8 cellular contexts compared by ENCODE assay signal in genomic region chr16:31713071-31713944, GRCh38.
DNase-seq lines count a peak whose midpoint lies in the region; TF ChIP-seq lines count a peak whose summit lies in the region.

No MANE protein-coding gene starts in this region.

- H3K9me3 Mint-ChIP-seq in neural progenitor cell = peaks cover 42% of the 10 kb centered on the region

- no peaks in the 10 kb centered on the region for H3K9me2 ChIP-seq in MM.1S (replicated peaks; ENCODE audit: insufficient read depth, low read length)

- H3K4me1 Mint-ChIP-seq in neural progenitor cell = peaks cover 15% of the 10 kb centered on the region

- H3K9me3 ChIP-seq in MM.1S (replicated peaks; ENCODE audit: insufficient read depth, low read length) = no peaks in the 10 kb centered on the region
- H3K9me3 ChIP-seq in neural progenitor cell (ENCODE audit: low read depth) = no peaks in the 10 kb centered on the region
- no peaks in the 10 kb centered on the region for H3K9me3 ChIP-seq in stomach smooth muscle (ENCODE audit: control insufficient read depth in 2 of 2, low read length in 2 of 2)

- H3K27me3 Mint-ChIP-seq in neural progenitor cell (ENCODE audit: insufficient read depth, low read depth) = peaks cover 16% of the 10 kb centered on the region

- H3K36me3 Mint-ChIP-seq in neural progenitor cell = peaks cover 52% of the 10 kb centered on the region

- no peaks in the 10 kb centered on the region for H3F3A ChIP-seq in MM.1S (ENCODE audit: insufficient read depth, low read length)
- H3F3A ChIP-seq in neural progenitor cell (ENCODE audit: low read depth) = peaks cover 22% of the 10 kb centered on the region

- no peaks in the 10 kb centered on the region for H3K4me1 ChIP-seq in MM.1S (ENCODE audit: low read length)
- H3K4me1 ChIP-seq in neural progenitor cell = peaks cover 13% of the 10 kb centered on the region
- peaks cover 13% of the 10 kb centered on the region for H3K4me1 ChIP-seq in stomach smooth muscle (ENCODE audit: control insufficient read depth, insufficient read depth, low read length)

- H3K4me3 Mint-ChIP-seq in neural progenitor cell = peak overlapping the region; percentile 100

- H2AFZ ChIP-seq in MM.1S (ENCODE audit: low read length) (peak overlapping the region; percentile 89), neural progenitor cell (replicated peaks) (peak overlapping the region; percentile 61)

- H3K9ac ChIP-seq in MM.1S (ENCODE audit: low read length) = peak overlapping the region; percentile 80
- peak overlapping the region; percentile 87 for H3K9ac ChIP-seq in neural progenitor cell
- H3K9ac ChIP-seq in stomach smooth muscle (ENCODE audit: low read length in 2 of 2) = peak overlapping the region; percentile 98 to 99

- no peak for TF ChIP-seq CTCF in MM.1S (IDR thresholded peaks at IDR 0.05; ENCODE audit: low read length)
- TF ChIP-seq CTCF in neural progenitor cell (IDR thresholded peaks at IDR 0.05) = peak; percentile 4

- H3K4me3 ChIP-seq in MM.1S (ENCODE audit: low read length) = peak overlapping the region; percentile 76
- peak overlapping the region; percentile 83 for H3K4me3 ChIP-seq in neural progenitor cell
- H3K4me3 ChIP-seq in stomach smooth muscle (ENCODE audit: low read length in 2 of 2) = peak overlapping the region; percentile 96

- DNase-seq in GDM1 (lab: John Stamatoyannopoulos, UW) = peak; percentile 85
- DNase-seq in HCEC 1CT = peak; percentile 87
- DNase-seq in MM.1S = peak; percentile 93
- DNase-seq in SIG-M5 treated with dmso at 0.1 percent for 504 hours (lab: John Stamatoyannopoulos, UW; ENCODE audit: unreplicated experiment) = peak; percentile 89
- DNase-seq in activated naive CD4-positive, alpha-beta T cell (lab: John Stamatoyannopoulos, UW) = peak; percentile 64 to 82 (median 80)
- peak; percentile 83 for DNase-seq in foreskin melanocyte
- DNase-seq in neural progenitor cell (ENCODE audit: low spot score) = peak; percentile 95

- H3K36me3 ChIP-seq in MM.1S (replicated peaks; ENCODE audit: insufficient read depth, low read length) (no peaks in the 10 kb centered on the region), neural progenitor cell (no peaks in the 10 kb centered on the region), stomach smooth muscle (ENCODE audit: control insufficient read depth in 2 of 2, insufficient read depth in 2 of 2, low read length in 2 of 2) (peaks cover 0 to 5% of the 10 kb centered on the region in 2 donors)

- H4K20me1 ChIP-seq in MM.1S (ENCODE audit: insufficient read depth, low read length) (no peaks in the 10 kb centered on the region), neural progenitor cell (ENCODE audit: low read depth) (peaks cover 10% of the 10 kb centered on the region)

- H3K27ac ChIP-seq in MM.1S (ENCODE audit: low read length) (peak overlapping the region; percentile 44; the same call in 1 of the 2 replicates), neural progenitor cell (peak overlapping the region; percentile 89), stomach smooth muscle (ENCODE audit: low read length) (peak overlapping the region; percentile 91)

- H3K27me3 ChIP-seq in MM.1S (replicated peaks; ENCODE audit: insufficient read depth, low read length) (no peaks in the 10 kb centered on the region), neural progenitor cell (no peaks in the 10 kb centered on the region), stomach smooth muscle (ENCODE audit: control insufficient read depth in 1 of 2, insufficient read depth in 2 of 2, low read length in 2 of 2) (no peaks in the 10 kb centered on the region)

- H3K4me2 ChIP-seq in MM.1S (ENCODE audit: low read depth, low read length) (peak overlapping the region; percentile 63), neural progenitor cell (peak overlapping the region; percentile 97)

- H3K27ac Mint-ChIP-seq in neural progenitor cell = peak overlapping the region; percentile 100

- peaks cover 3% of the 10 kb centered on the region; the same call in 1 of the 2 replicates for H3K79me2 ChIP-seq in MM.1S (ENCODE audit: low read length)
- peaks cover 46% of the 10 kb centered on the region for H3K79me2 ChIP-seq in neural progenitor cell (ENCODE audit: low read depth)

Comparison
In these comparisons a context has a peak if more than half of its experiments do, and no peak if none do; other contexts are left out.
1. Peak in every context shown above with its lines: DNase-seq, H3K4me3 ChIP-seq and H3K27ac ChIP-seq.